In genomic region chr2:41434991-41435390, GRCh38 we compare ENCODE assay signal across 8 cellular contexts.
"Had no signal": no experiment of that assay in that cellular context is flagged by ENCODE, and none has a peak within 500 bp of the region (broad histone marks: within the 10 kb centered on the region; RNA-seq: fewer than 3 reads in every experiment).

No MANE protein-coding gene starts in this region.

- H3K27ac ChIP-seq: GM23248, HL-60 had no signal

- H3K4me3 Mint-ChIP-seq: HFFc6, IgD-negative memory B cell had no signal

- H3K9me3 ChIP-seq: HAP-1 had no signal

- H3K27ac Mint-ChIP-seq: HFFc6, IgD-negative memory B cell had no signal

- H3K4me3 ChIP-seq: GM23248, HAP-1 had no signal

- H3K36me3 ChIP-seq: HAP-1 had no signal

- H3K36me3 Mint-ChIP-seq: IgD-negative memory B cell had no signal

- DNase-seq: GM23248, GOT3, H7, HFFc6, KBM-7 had no signal

- H3K4me1 Mint-ChIP-seq: IgD-negative memory B cell had no signal

- H3K9ac ChIP-seq: GM23248 had no signal

- H3K4me1 ChIP-seq: HAP-1 had no signal

- H3K27me3 Mint-ChIP-seq: IgD-negative memory B cell had no signal

- H2AFZ ChIP-seq: GM23248 had no signal
